20 cellular contexts compared by ENCODE assay signal in the genomic region with DNA sequence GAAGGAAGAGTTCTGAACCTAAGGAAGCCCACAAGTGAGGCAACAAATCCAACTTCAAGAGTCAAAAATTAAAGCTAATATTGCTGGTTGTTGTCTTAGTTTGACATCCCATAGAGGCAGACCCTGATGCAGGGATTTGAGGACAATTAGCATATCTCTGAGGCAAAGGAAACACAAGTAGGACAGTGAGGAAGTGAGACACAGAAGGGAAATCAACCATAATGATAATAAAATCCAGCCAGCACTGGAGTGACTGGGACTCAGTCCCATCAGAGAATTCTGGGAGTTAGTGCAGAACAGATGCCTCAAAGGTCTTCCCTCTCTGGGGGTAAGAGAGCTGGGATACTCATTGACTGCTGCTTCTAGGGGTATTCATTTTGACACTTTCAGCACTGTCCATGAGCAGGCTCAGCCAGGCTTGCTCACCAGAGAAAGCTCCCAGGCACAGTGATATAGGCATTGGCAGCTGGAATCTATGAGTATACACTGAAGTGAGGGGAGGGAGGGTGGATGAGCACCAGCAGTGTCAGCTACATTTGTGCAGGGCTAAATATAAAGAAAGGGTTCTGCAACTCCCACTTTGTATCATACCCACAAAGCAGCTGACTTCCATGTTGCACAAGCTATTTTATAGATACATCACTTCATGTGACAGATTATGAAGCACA.
"Had no signal": no experiment of that assay in that cellular context is flagged by ENCODE, and none has a peak within 500 bp of the region (broad histone marks: within the 10 kb centered on the region; RNA-seq: fewer than 3 reads in every experiment).

No MANE protein-coding gene starts in this region.

- H3K27me3 Mint-ChIP-seq: central memory CD8-positive, alpha-beta T cell; effector memory CD8-positive, alpha-beta T cell; naive thymus-derived CD8-positive, alpha-beta T cell had no signal

- H3K36me3 ChIP-seq: sigmoid colon, upper lobe of right lung, WERI-Rb-1 had no signal

- H3K36me3 Mint-ChIP-seq: naive thymus-derived CD8-positive, alpha-beta T cell had no signal

- H3K4me1 ChIP-seq: body of pancreas, psoas muscle, sigmoid colon, upper lobe of right lung had no signal

- H3K9me3 ChIP-seq: body of pancreas, psoas muscle, sigmoid colon, upper lobe of right lung had no signal

- H3K27ac ChIP-seq: body of pancreas, psoas muscle, sigmoid colon, upper lobe of right lung, WERI-Rb-1 had no signal

- ATAC-seq: activated CD8-positive, alpha-beta T cell treated with anti-CD3 and anti-CD28 coated beads, Interleukin-2, amount 10 ng/mL, durations not matched to agents 7 days and 5 days; body of pancreas; left cardiac atrium; psoas muscle; stimulated activated naive CD8-positive, alpha-beta T cell treated with anti-CD3 and anti-CD28 coated beads, Interleukin-15, Interleukin-2, amounts not matched to agents 100 U/mL and 50 U/mL, for 24 hours; upper lobe of right lung had no signal

- H3K27me3 ChIP-seq: body of pancreas, sigmoid colon, upper lobe of right lung had no signal

- H3K4me3 ChIP-seq: body of pancreas, psoas muscle, sigmoid colon, upper lobe of right lung had no signal

- H3K9me3 Mint-ChIP-seq: central memory CD8-positive, alpha-beta T cell; naive thymus-derived CD8-positive, alpha-beta T cell had no signal

- H3K4me3 Mint-ChIP-seq: activated CD8-positive, alpha-beta T cell treated with anti-CD3 and anti-CD28 coated beads, Interleukin-2, amount 10 ng/mL, durations not matched to agents 7 days and 5 days; central memory CD8-positive, alpha-beta T cell; effector memory CD8-positive, alpha-beta T cell; naive thymus-derived CD8-positive, alpha-beta T cell had no signal

- DNase-seq: activated CD4-positive, alpha-beta T cell treated with anti-CD3 and anti-CD28 coated beads for 4 hours; activated CD8-positive, alpha-beta memory T cell treated with anti-CD3 and anti-CD28 coated beads, Interleukin-2, amount 50 U/mL, for 48 hours; activated CD8-positive, alpha-beta T cell treated with anti-CD3 and anti-CD28 coated beads, Interleukin-2, amount 10 ng/mL, durations not matched to agents 7 days and 5 days; activated naive CD4-positive, alpha-beta T cell treated with anti-CD3 and anti-CD28 coated beads, Interleukin-2, amount 50 U/mL, for 16 hours; amniotic stem cell; body of pancreas; cortex of kidney; effector memory CD8-positive, alpha-beta T cell; erythroblast; left cardiac atrium; occipital lobe; psoas muscle; sigmoid colon; stimulated activated CD4-positive, alpha-beta T cell treated with anti-CD3 and anti-CD28 coated beads, Interleukin-2, amount 100 ng/mL, for 48 hours; stimulated activated naive CD8-positive, alpha-beta T cell treated with anti-CD3 and anti-CD28 coated beads, Interleukin-15, Interleukin-2, amounts not matched to agents 100 U/mL and 50 U/mL, for 24 hours; T-helper 9 cell; upper lobe of right lung; WERI-Rb-1 had no signal

- H3K27ac Mint-ChIP-seq: activated CD8-positive, alpha-beta T cell treated with anti-CD3 and anti-CD28 coated beads, Interleukin-2, amount 10 ng/mL, durations not matched to agents 7 days and 5 days; effector memory CD8-positive, alpha-beta T cell had no signal

- H3K4me1 Mint-ChIP-seq: central memory CD8-positive, alpha-beta T cell had no signal
